ENCODE assay signal across 8 cellular contexts in genomic region chr12:20946732-20947131, GRCh38.
DNase-seq lines count a peak whose midpoint lies in the region; ATAC-seq, FAIRE-seq and TF ChIP-seq lines count a peak whose summit lies in the region.

No MANE protein-coding gene starts in this region.

- WGBS in testis, 2 donors: 43 to 47% methylated on average over 5 of the region's 5 CpGs
- WGBS in spleen, 5 donors: 47 to 56% (median 51%) methylated on average over 5 of the region's 5 CpGs

- H3K27me3 ChIP-seq in BE2C (no peaks in the 10 kb centered on the region), testis (no peaks in the 10 kb centered on the region), spleen (replicated peaks in 1 of 7) (no peaks in the 10 kb centered on the region)

- H3K9me3 ChIP-seq in BE2C (no peaks in the 10 kb centered on the region), testis (no peaks in the 10 kb centered on the region), spleen (no peaks in the 10 kb centered on the region)

- no peak for ATAC-seq in HG02981 (IDR thresholded peaks at IDR 0.05; ENCODE audit: unreplicated experiment)

- peak; percentile 53 for DNase-seq in BE2C
- DNase-seq in GM12892 (ENCODE audit: insufficient read length): no peak
- peak; percentile 78 for DNase-seq in NB4 (ENCODE audit: low read depth)
- peak; percentile 1 to 54 for DNase-seq in cardiac fibroblast (ENCODE audit: low read depth in 2 of 2)
- DNase-seq in testis: peak; percentile 54
- no peak for DNase-seq in spleen
- no peak for DNase-seq in coronary artery (ENCODE audit: low spot score)

- TF ChIP-seq POLR2A in GM12892 (IDR thresholded peaks at IDR 0.05; ENCODE audit: low read depth, low read length) (no peak), NB4 (IDR thresholded peaks at IDR 0.05; ENCODE audit: extremely low read depth, insufficient read length) (no peak), testis (IDR thresholded peaks at IDR 0.05) (no peak), spleen (IDR thresholded peaks at IDR 0.05) (no peak)

- H3K4me3 ChIP-seq in BE2C (ENCODE audit: low read depth, low read length) (no peak overlapping the region), NB4 (ENCODE audit: low read depth, low read length) (no peak overlapping the region), cardiac fibroblast (replicated peaks in 1 of 2; ENCODE audit: low read depth in 2 of 2, low read length in 2 of 2) (no peak overlapping the region), testis (no peak overlapping the region), spleen (no peak overlapping the region), coronary artery (no peak overlapping the region)

- peak; percentile 50 for FAIRE-seq in GM12892 (lab: Jason Lieb, UNC)

- H3K4me1 ChIP-seq in BE2C (no peaks in the 10 kb centered on the region), testis (no peaks in the 10 kb centered on the region), spleen (no peaks in the 10 kb centered on the region)

- intact Hi-C loops in testis (cut with DNase I; ENCODE audit: low total_unique reads): no loop called here
- intact Hi-C loops in spleen (cut with DNase I; ENCODE audit: low total_unique reads): no loop called here

- H3K27ac ChIP-seq in testis (no peak overlapping the region), spleen (no peak overlapping the region), coronary artery (no peak overlapping the region)

- TF ChIP-seq CTCF in BE2C (IDR thresholded peaks at IDR 0.05; ENCODE audit: low read depth, low read length) (peak; percentile 67), NB4 (IDR thresholded peaks at IDR 0.05; ENCODE audit: low read depth, low read length) (peak; percentile 94), cardiac fibroblast (IDR thresholded peaks at IDR 0.05; ENCODE audit: low read depth, low read length) (peak; percentile 46), testis (IDR thresholded peaks at IDR 0.05) (peak in 2 of 3 experiments; percentile 36 to 42), spleen (IDR thresholded peaks at IDR 0.05 in 8 of 11, conservative IDR thresholded peaks at IDR 0.05 in 3 of 11) (peak in 3 of 11 experiments; percentile 10 to 25 (median 11)), coronary artery (IDR thresholded peaks at IDR 0.05) (no peak)

- H3K36me3 ChIP-seq in BE2C: no peaks in the 10 kb centered on the region
- H3K36me3 ChIP-seq in testis (ENCODE audit: low read depth, missing control alignments): no peaks in the 10 kb centered on the region
- H3K36me3 ChIP-seq in spleen: no peaks in the 10 kb centered on the region

Comparison
In these comparisons a context has a peak if more than half of its experiments do, and no peak if none do; other contexts are left out.
1. DNase-seq: peak in BE2C (single experiment), NB4 (single experiment), cardiac fibroblast (2 of 2) and testis (single experiment); none in GM12892 (single experiment), spleen (single experiment) and coronary artery (single experiment).